Comparison of ENCODE assay signal across 8 cellular contexts in genomic region chr17:18217412-18218015, GRCh38. TPM values are rescaled to one million over a fixed set of nuclear protein-coding genes. Genes with fewer than 3 reads are reported as not detected.
DNase-seq lines count a peak whose midpoint lies in the region; ATAC-seq and TF ChIP-seq lines count a peak whose summit lies in the region.

No MANE protein-coding gene starts in this region.

- H3K27me3 ChIP-seq in DND-41 (ENCODE audit: insufficient read depth, low read length, poor library complexity): no peaks in the 10 kb centered on the region
- no peaks in the 10 kb centered on the region for H3K27me3 ChIP-seq in psoas muscle (ENCODE audit: insufficient read depth in 3 of 3, low read length in 2 of 3)

- H3K9me3 ChIP-seq in DND-41 (ENCODE audit: insufficient read depth, low read length, severe bottlenecking) (no peaks in the 10 kb centered on the region), psoas muscle (no peaks in the 10 kb centered on the region)

- H3K4me1 Mint-ChIP-seq in activated naive CD8-positive, alpha-beta T cell treated with anti-CD3 and anti-CD28 coated beads for 36 hours: peaks cover 3% of the 10 kb centered on the region

- DNase-seq in DND-41: peak; percentile 77
- DNase-seq in Jurkat, Clone E6-1 (ENCODE audit: low read depth, low spot score): peak; percentile 32
- DNase-seq in SKM-1 treated with dmso at 0.1 percent for 144 hours (lab: John Stamatoyannopoulos, UW; ENCODE audit: unreplicated experiment): peak; percentile 61
- peak; percentile 72 for DNase-seq in activated naive CD8-positive, alpha-beta T cell treated with anti-CD3 and anti-CD28 coated beads for 36 hours
- DNase-seq in cardiac septum (ENCODE audit: low spot score): peak; percentile 89
- DNase-seq in psoas muscle: peak; percentile 77 to 89

- no peaks in the 10 kb centered on the region for H3K9me3 Mint-ChIP-seq in activated naive CD8-positive, alpha-beta T cell treated with anti-CD3 and anti-CD28 coated beads for 36 hours

- no peak overlapping the region for H3K9ac ChIP-seq in DND-41 (ENCODE audit: low read depth, low read length)

- ATAC-seq in DND-41 (ENCODE audit: insufficient read depth, low read depth) (peak; percentile 98), psoas muscle (peak; percentile 91 to 94 (median 92)), HG02763 (IDR thresholded peaks at IDR 0.05; ENCODE audit: unreplicated experiment) (no peak), GM21381 (IDR thresholded peaks at IDR 0.05; ENCODE audit: unreplicated experiment) (no peak)

- intact Hi-C loops in cardiac septum (cut with DNase I) (loop anchor here (5.0 kb wide), 1 partner anchor 75 kb away; no protein-coding TSS in a partner anchor), psoas muscle (cut with DNase I) (loop anchor here (5.0 to 10.0 kb wide), 2 partner anchors 73 to 75 kb away; no protein-coding TSS in a partner anchor)

- no peaks in the 10 kb centered on the region for H4K20me1 ChIP-seq in DND-41 (ENCODE audit: insufficient read depth, low read length)

- H3K4me1 ChIP-seq in DND-41 (ENCODE audit: insufficient read depth, low read length): no peaks in the 10 kb centered on the region
- peaks cover 6% of the 10 kb centered on the region for H3K4me1 ChIP-seq in psoas muscle

- H3K36me3 Mint-ChIP-seq in activated naive CD8-positive, alpha-beta T cell treated with anti-CD3 and anti-CD28 coated beads for 36 hours: no peaks in the 10 kb centered on the region

- no peak overlapping the region for H3K27ac Mint-ChIP-seq in activated naive CD8-positive, alpha-beta T cell treated with anti-CD3 and anti-CD28 coated beads for 36 hours

- no peak overlapping the region for H3K4me3 Mint-ChIP-seq in activated naive CD8-positive, alpha-beta T cell treated with anti-CD3 and anti-CD28 coated beads for 36 hours

- H3K4me3 ChIP-seq in DND-41 (ENCODE audit: low read depth in 1 of 2, low read length in 2 of 2) (no peak overlapping the region), psoas muscle (no peak overlapping the region)
- no peak overlapping the region for H3K4me3 ChIP-seq in Jurkat, Clone E6-1 (ENCODE audit: low read length)

- H2AFZ ChIP-seq in DND-41 (ENCODE audit: low read depth, low read length): no peak overlapping the region

- no peak overlapping the region for H3K4me2 ChIP-seq in DND-41 (ENCODE audit: insufficient read depth, low read length)

- TF ChIP-seq CTCF in DND-41 (IDR thresholded peaks at IDR 0.05; ENCODE audit: borderline replicate concordance, extremely low read depth, low read length, poor library complexity, severe bottlenecking): peak; percentile 96
- peak; percentile 93 for TF ChIP-seq CTCF in psoas muscle (IDR thresholded peaks at IDR 0.05)

- H3K79me2 ChIP-seq in DND-41 (ENCODE audit: insufficient read depth, low read length): no peaks in the 10 kb centered on the region

- H3K27ac ChIP-seq in DND-41 (ENCODE audit: low read length) (no peak overlapping the region), psoas muscle (no peak overlapping the region)

- no peaks in the 10 kb centered on the region for H3K27me3 Mint-ChIP-seq in activated naive CD8-positive, alpha-beta T cell treated with anti-CD3 and anti-CD28 coated beads for 36 hours

- H3K36me3 ChIP-seq in DND-41 (ENCODE audit: insufficient read depth, low read length): no peaks in the 10 kb centered on the region
- H3K36me3 ChIP-seq in psoas muscle (ENCODE audit: insufficient read depth in 1 of 2, low read depth in 1 of 2): no peaks in the 10 kb centered on the region

- 7 to 16% (median 12%) methylated on average over 5 to 6 of the region's 6 CpGs for WGBS in psoas muscle, 3 donors

RNA-seq across cellular contexts. Expression of gene LLGL1, which starts 7.9 kb away (rescaled TPM):
- 22.6 TPM for polyA plus RNA-seq in Jurkat, Clone E6-1 (2012; ENCODE audit: insufficient read depth, insufficient read length)
- 10 to 100 TPM; 13.7 to 15.2 TPM for total RNA-seq in activated naive CD8-positive, alpha-beta T cell treated with anti-CD3 and anti-CD28 coated beads for 36 hours
- total RNA-seq in cardiac septum (9.6 TPM), psoas muscle (1 to 10 TPM; 6.6 to 9.4 (median 8.5) TPM)
- polyA plus RNA-seq in psoas muscle: 1 to 10 TPM; 5.1 to 9.5 (median 6.2) TPM

RNA-seq across cellular contexts. Expression of gene ALKBH5, which starts 33.9 kb away (rescaled TPM):
- polyA plus RNA-seq in Jurkat, Clone E6-1 (2012; ENCODE audit: insufficient read depth, insufficient read length): 37.7 TPM
- total RNA-seq in activated naive CD8-positive, alpha-beta T cell treated with anti-CD3 and anti-CD28 coated beads for 36 hours: 100 to 1,000 TPM; 163 TPM
- total RNA-seq in cardiac septum (168 TPM), psoas muscle (100 to 1,000 TPM; 202 to 219 (median 211) TPM)
- polyA plus RNA-seq in psoas muscle: 100 to 1,000 TPM in 2 of 3 donors, 10 to 100 TPM in 1; 91.7 to 235 (median 111) TPM

RNA-seq across cellular contexts. Expression of gene FLII, which starts 41.0 kb away (rescaled TPM):
- polyA plus RNA-seq in Jurkat, Clone E6-1 (2012; ENCODE audit: insufficient read depth, insufficient read length): 226 TPM
- 100 to 1,000 TPM; 237 to 242 TPM for total RNA-seq in activated naive CD8-positive, alpha-beta T cell treated with anti-CD3 and anti-CD28 coated beads for 36 hours
- total RNA-seq in cardiac septum (294 TPM), psoas muscle (100 to 1,000 TPM; 517 to 816 (median 599) TPM)
- 100 to 1,000 TPM; 379 to 491 (median 476) TPM for polyA plus RNA-seq in psoas muscle

RNA-seq across cellular contexts. Expression of gene MIEF2, which starts 42.9 kb away (rescaled TPM):
- 8.4 TPM for polyA plus RNA-seq in Jurkat, Clone E6-1 (2012; ENCODE audit: insufficient read depth, insufficient read length)
- 1 to 10 TPM; 3.2 to 4.3 TPM for total RNA-seq in activated naive CD8-positive, alpha-beta T cell treated with anti-CD3 and anti-CD28 coated beads for 36 hours
- total RNA-seq in cardiac septum: 28.0 TPM
- total RNA-seq in psoas muscle: 10 to 100 TPM; 14.3 to 28.4 (median 22.0) TPM
- polyA plus RNA-seq in psoas muscle: 10 to 100 TPM in 2 of 3 donors, 1 to 10 TPM in 1; 8.1 to 18.4 (median 11.6) TPM

Comparison
In these comparisons a context has a peak if more than half of its experiments do, and no peak if none do; other contexts are left out.
1. ATAC-seq: peak in DND-41 (single experiment) and psoas muscle (4 of 4); none in HG02763 (single experiment) and GM21381 (single experiment).
2. DNase-seq: peak in every context shown above with its lines; median percentile 89 in cardiac septum; 83 in psoas muscle; 77 in DND-41; 72 in activated naive CD8-positive, alpha-beta T cell treated with anti-CD3 and anti-CD28 coated beads for 36 hours; 61 in SKM-1 treated with dmso at 0.1 percent for 144 hours; 32 in Jurkat, Clone E6-1.